In the genomic region with DNA sequence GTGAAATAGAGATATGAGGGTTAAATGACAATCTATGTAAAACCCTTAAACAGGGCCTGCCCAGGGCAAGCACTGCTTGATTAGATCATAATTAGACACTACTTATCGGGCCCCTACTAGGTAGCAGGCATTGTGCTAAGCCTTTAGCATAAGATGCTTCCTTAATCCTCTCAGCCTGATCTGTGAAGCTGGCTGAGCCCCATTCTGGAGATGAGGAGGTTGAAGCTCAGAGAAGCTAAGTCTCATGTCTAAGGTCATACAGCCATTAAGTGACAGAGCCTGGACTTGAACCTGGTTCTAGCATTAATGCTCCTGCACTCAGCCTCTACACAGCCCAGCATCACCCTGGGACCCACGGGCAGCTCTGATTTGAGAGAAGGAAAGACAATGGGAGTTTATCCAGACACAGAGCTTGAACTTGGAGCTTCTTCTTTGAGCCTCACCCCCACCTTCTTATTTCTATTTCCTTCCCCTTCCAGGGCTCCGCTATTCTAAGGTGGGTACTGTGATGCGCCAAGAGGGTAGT, we compare ENCODE assay signal across 14 cellular contexts. TPM values are rescaled to one million over a fixed set of nuclear protein-coding genes. Genes with fewer than 3 reads are reported as not detected.
A peak's percentile ranks its signal among the peaks of the same experiment; 100 is the strongest.
DNase-seq lines count a peak whose midpoint lies in the region; ATAC-seq and TF ChIP-seq lines count a peak whose summit lies in the region.
"Had no signal": no experiment of that assay in that cellular context is flagged by ENCODE, and none has a peak within 500 bp of the region (broad histone marks: within the 10 kb centered on the region; RNA-seq: fewer than 3 reads in every experiment).

No MANE protein-coding gene starts in this region.

- no peaks in the 10 kb centered on the region for H3K9me3 Mint-ChIP-seq in activated naive CD8-positive, alpha-beta T cell treated with anti-CD3 and anti-CD28 coated beads, Interleukin-2, amount 10 ng/mL, durations not matched to agents 7 days and 5 days
- no peaks in the 10 kb centered on the region for H3K9me3 Mint-ChIP-seq in activated naive CD8-positive, alpha-beta T cell treated with anti-CD3 and anti-CD28 coated beads for 36 hours
- peaks cover 0 to 5% (median 0%) of the 10 kb centered on the region in 5 experiments for H3K9me3 Mint-ChIP-seq in brain
- no peaks in the 10 kb centered on the region for H3K9me3 Mint-ChIP-seq in mesothelial cell of epicardium
- H3K9me3 Mint-ChIP-seq: activated naive CD4-positive, alpha-beta T cell treated with anti-CD3 and anti-CD28 coated beads, Interleukin-2, amount 10 ng/mL, durations not matched to agents 7 days and 5 days had no signal

- peaks cover 86% of the 10 kb centered on the region for H3K27me3 Mint-ChIP-seq in activated naive CD8-positive, alpha-beta T cell treated with anti-CD3 and anti-CD28 coated beads, Interleukin-2, amount 10 ng/mL, durations not matched to agents 7 days and 5 days
- peaks cover 82% of the 10 kb centered on the region for H3K27me3 Mint-ChIP-seq in activated naive CD8-positive, alpha-beta T cell treated with anti-CD3 and anti-CD28 coated beads for 36 hours
- H3K27me3 Mint-ChIP-seq in brain (peaks cover 62% of the 10 kb centered on the region), mesothelial cell of epicardium (ENCODE audit: low read depth) (peaks cover 93% of the 10 kb centered on the region)

- TF ChIP-seq CTCF in brain (conservative IDR thresholded peaks at IDR 0.05) = no peak
- no peak for TF ChIP-seq CTCF in mesothelial cell of epicardium (IDR thresholded peaks at IDR 0.05; ENCODE audit: unreplicated experiment)

- peaks cover 13% of the 10 kb centered on the region for H3K4me1 Mint-ChIP-seq in activated naive CD8-positive, alpha-beta T cell treated with anti-CD3 and anti-CD28 coated beads, Interleukin-2, amount 10 ng/mL, durations not matched to agents 7 days and 5 days
- peaks cover 8% of the 10 kb centered on the region for H3K4me1 Mint-ChIP-seq in activated naive CD8-positive, alpha-beta T cell treated with anti-CD3 and anti-CD28 coated beads for 36 hours
- H3K4me1 Mint-ChIP-seq in brain (peaks cover 68% of the 10 kb centered on the region), mesothelial cell of epicardium (peaks cover 17% of the 10 kb centered on the region)

- H3K36me3 Mint-ChIP-seq in activated naive CD8-positive, alpha-beta T cell treated with anti-CD3 and anti-CD28 coated beads, Interleukin-2, amount 10 ng/mL, durations not matched to agents 7 days and 5 days = no peaks in the 10 kb centered on the region
- no peaks in the 10 kb centered on the region for H3K36me3 Mint-ChIP-seq in activated naive CD8-positive, alpha-beta T cell treated with anti-CD3 and anti-CD28 coated beads for 36 hours
- no peaks in the 10 kb centered on the region for H3K36me3 Mint-ChIP-seq in brain
- H3K36me3 Mint-ChIP-seq in mesothelial cell of epicardium = no peaks in the 10 kb centered on the region
- H3K36me3 Mint-ChIP-seq: activated naive CD4-positive, alpha-beta T cell treated with anti-CD3 and anti-CD28 coated beads, Interleukin-2, amount 10 ng/mL, durations not matched to agents 7 days and 5 days had no signal

- no peak overlapping the region for H3K27ac Mint-ChIP-seq in activated naive CD8-positive, alpha-beta T cell treated with anti-CD3 and anti-CD28 coated beads, Interleukin-2, amount 10 ng/mL, durations not matched to agents 7 days and 5 days
- H3K27ac Mint-ChIP-seq in activated naive CD8-positive, alpha-beta T cell treated with anti-CD3 and anti-CD28 coated beads for 36 hours = no peak overlapping the region
- peak overlapping the region; percentile 64 to 95 (median 83) for H3K27ac Mint-ChIP-seq in brain
- no peak overlapping the region for H3K27ac Mint-ChIP-seq in mesothelial cell of epicardium
- H3K27ac Mint-ChIP-seq: activated naive CD4-positive, alpha-beta T cell treated with anti-CD3 and anti-CD28 coated beads, Interleukin-2, amount 10 ng/mL, durations not matched to agents 7 days and 5 days had no signal

- no peak for DNase-seq in activated naive CD8-positive, alpha-beta T cell treated with anti-CD3 and anti-CD28 coated beads, Interleukin-2, amount 10 ng/mL, durations not matched to agents 7 days and 5 days
- no peak for DNase-seq in activated naive CD8-positive, alpha-beta T cell treated with anti-CD3 and anti-CD28 coated beads for 36 hours
- DNase-seq in mesothelial cell of epicardium (ENCODE audit: low spot score in 2 of 2, unreplicated experiment in 2 of 2) (no peak), HuH-7.5 (ENCODE audit: low spot score) (no peak)
- DNase-seq: ACHN; activated naive CD4-positive, alpha-beta T cell treated with anti-CD3 and anti-CD28 coated beads, Interleukin-2, amount 10 ng/mL, durations not matched to agents 7 days and 5 days; Calu3; esophagus squamous epithelium; HCEC 1CT had no signal

- no peak for ATAC-seq in activated naive CD8-positive, alpha-beta T cell treated with anti-CD3 and anti-CD28 coated beads, Interleukin-2, amount 10 ng/mL, durations not matched to agents 7 days and 5 days (ENCODE audit: low read depth)
- no peak for ATAC-seq in GM19397 (IDR thresholded peaks at IDR 0.05; ENCODE audit: unreplicated experiment)
- no peak for ATAC-seq in GM21367 (IDR thresholded peaks at IDR 0.05; ENCODE audit: unreplicated experiment)
- no peak for ATAC-seq in HG03342 (IDR thresholded peaks at IDR 0.05; ENCODE audit: unreplicated experiment)

- POLR2A ChIA-PET in activated naive CD8-positive, alpha-beta T cell treated with anti-CD3 and anti-CD28 coated beads, Interleukin-2, amount 10 ng/mL, durations not matched to agents 7 days and 5 days (lab: Charles Lee) = no interaction called here

- H3K4me3 Mint-ChIP-seq in activated naive CD8-positive, alpha-beta T cell treated with anti-CD3 and anti-CD28 coated beads, Interleukin-2, amount 10 ng/mL, durations not matched to agents 7 days and 5 days = peak overlapping the region; percentile 20
- no peak overlapping the region for H3K4me3 Mint-ChIP-seq in activated naive CD8-positive, alpha-beta T cell treated with anti-CD3 and anti-CD28 coated beads for 36 hours
- H3K4me3 Mint-ChIP-seq in brain (peak overlapping the region; percentile 87 to 94 (median 87)), mesothelial cell of epicardium (peak overlapping the region; percentile 61)

RNA-seq across cellular contexts. Expression of gene ZDHHC22, which starts 0.8 kb away (rescaled TPM):
- total RNA-seq in activated naive CD8-positive, alpha-beta T cell treated with anti-CD3 and anti-CD28 coated beads, Interleukin-2, amount 10 ng/mL, durations not matched to agents 7 days and 5 days = not detected
- total RNA-seq in activated naive CD8-positive, alpha-beta T cell treated with anti-CD3 and anti-CD28 coated beads for 36 hours = not detected
- 30.2 TPM for polyA plus RNA-seq in brain (ENCODE audit: insufficient read depth, low read depth, low replicate concordance)
- not detected in 3 replicates for total RNA-seq in mesothelial cell of epicardium
- total RNA-seq: Calu3, esophagus squamous epithelium, liver had no signal
- polyA plus RNA-seq: liver had no signal

RNA-seq across cellular contexts. Expression of gene TMEM63C, which starts 39.2 kb away (rescaled TPM):
- 1 to 10 TPM in 1 of 2 experiments, under 1 TPM in 1; 0.48 to 1.4 TPM for total RNA-seq in activated naive CD8-positive, alpha-beta T cell treated with anti-CD3 and anti-CD28 coated beads, Interleukin-2, amount 10 ng/mL, durations not matched to agents 7 days and 5 days
- total RNA-seq in activated naive CD8-positive, alpha-beta T cell treated with anti-CD3 and anti-CD28 coated beads for 36 hours = 1 to 10 TPM in 1 of 2 experiments, under 1 TPM in 1; 0.89 to 1.2 TPM
- polyA plus RNA-seq in brain (ENCODE audit: insufficient read depth, low read depth, low replicate concordance) = 53.6 TPM
- 6.2 to 7.7 TPM (median 7.0 TPM) in 3 replicates for total RNA-seq in mesothelial cell of epicardium

RNA-seq across cellular contexts. Expression of gene CIPC, which starts 44.3 kb away (rescaled TPM):
- 10 to 100 TPM; 14.0 to 14.5 TPM for total RNA-seq in activated naive CD8-positive, alpha-beta T cell treated with anti-CD3 and anti-CD28 coated beads, Interleukin-2, amount 10 ng/mL, durations not matched to agents 7 days and 5 days
- 10 to 100 TPM; 10.8 to 12.2 TPM for total RNA-seq in activated naive CD8-positive, alpha-beta T cell treated with anti-CD3 and anti-CD28 coated beads for 36 hours
- 18.4 TPM for polyA plus RNA-seq in brain (ENCODE audit: insufficient read depth, low read depth, low replicate concordance)
- total RNA-seq in mesothelial cell of epicardium = 21.9 to 22.9 TPM (median 22.4 TPM) in 3 replicates

Comparison
In these comparisons a context has a peak if more than half of its experiments do, and no peak if none do; other contexts are left out.
1. H3K27ac Mint-ChIP-seq: peak in brain (5 of 5); none in activated naive CD8-positive, alpha-beta T cell treated with anti-CD3 and anti-CD28 coated beads, Interleukin-2, amount 10 ng/mL, durations not matched to agents 7 days and 5 days (single experiment), activated naive CD8-positive, alpha-beta T cell treated with anti-CD3 and anti-CD28 coated beads for 36 hours (single experiment) and mesothelial cell of epicardium (single experiment).